In the genomic region with DNA sequence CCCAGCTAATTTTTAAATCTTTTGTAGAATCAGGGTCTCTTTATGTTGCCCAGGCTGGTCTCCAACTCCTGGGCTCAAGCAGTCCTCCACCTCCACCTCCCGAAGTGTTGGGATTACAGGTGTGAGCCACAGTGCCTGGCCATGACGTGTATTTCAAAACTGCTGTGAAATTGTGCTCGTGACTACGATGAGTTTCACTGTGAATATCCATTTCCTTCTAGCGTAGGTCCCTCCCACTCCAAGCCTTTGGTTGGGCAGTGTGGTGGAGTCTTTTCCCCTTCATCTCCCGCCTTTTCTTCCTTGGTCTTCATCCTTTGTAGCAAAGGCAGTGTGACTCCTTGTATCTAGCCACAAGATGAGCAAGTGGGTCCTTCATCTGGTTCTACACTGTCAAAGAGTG, we compare ENCODE assay signal across 25 cellular contexts. TPM values are rescaled to one million over a fixed set of nuclear protein-coding genes. Genes with fewer than 3 reads are reported as not detected.
DNase-seq lines count a peak whose midpoint lies in the region; ATAC-seq, FAIRE-seq and TF ChIP-seq lines count a peak whose summit lies in the region.
"Had no signal": no experiment of that assay in that cellular context is flagged by ENCODE, and none has a peak within 500 bp of the region (broad histone marks: within the 10 kb centered on the region; RNA-seq: fewer than 3 reads in every experiment).

No MANE protein-coding gene starts in this region.

- H3K4me1 ChIP-seq in CD4-positive, CD25-positive, alpha-beta regulatory T cell (ENCODE audit: control insufficient read depth, insufficient read depth, low read length, poor library complexity, severe bottlenecking) = no peaks in the 10 kb centered on the region
- H3K4me1 ChIP-seq in H1 (replicated peaks in 1 of 4; ENCODE audit: control insufficient read depth in 3 of 4, insufficient read depth in 4 of 4, low read length in 3 of 4) = no peaks in the 10 kb centered on the region
- no peaks in the 10 kb centered on the region for H3K4me1 ChIP-seq in neuronal stem cell (ENCODE audit: control insufficient read depth in 2 of 2, insufficient read depth in 1 of 2, low read depth in 1 of 2, low read length in 2 of 2)
- H3K4me1 ChIP-seq: HAP-1 had no signal

- H3K27ac ChIP-seq in CD4-positive, CD25-positive, alpha-beta regulatory T cell (ENCODE audit: insufficient read depth, low read length, poor library complexity, severe bottlenecking) = no peak overlapping the region
- no peak overlapping the region for H3K27ac ChIP-seq in H1 (ENCODE audit: low read depth, low read length)
- no peak overlapping the region for H3K27ac ChIP-seq in neuronal stem cell (replicated peaks; ENCODE audit: low read length)
- H3K27ac ChIP-seq: GM23248 had no signal

- peaks cover 18% of the 10 kb centered on the region for H3K4me1 Mint-ChIP-seq in activated CD4-positive, alpha-beta memory T cell treated with anti-CD3 and anti-CD28 coated beads for 36 hours (ENCODE audit: low read depth)
- H3K4me1 Mint-ChIP-seq in activated CD4-positive, alpha-beta memory T cell treated with anti-CD3 and anti-CD28 coated beads, Interleukin-2, amount 10 ng/mL, durations not matched to agents 7 days and 5 days = peaks cover 11% of the 10 kb centered on the region
- H3K4me1 Mint-ChIP-seq in CD4-positive, CD25-positive, alpha-beta regulatory T cell = peaks cover 11 to 18% (median 15%) of the 10 kb centered on the region in 4 donors
- peaks cover 13% of the 10 kb centered on the region for H3K4me1 Mint-ChIP-seq in T-helper 17 cell

- no peak overlapping the region for H3K4me3 Mint-ChIP-seq in activated CD4-positive, alpha-beta memory T cell treated with anti-CD3 and anti-CD28 coated beads for 36 hours
- H3K4me3 Mint-ChIP-seq in activated CD4-positive, alpha-beta memory T cell treated with anti-CD3 and anti-CD28 coated beads, Interleukin-2, amount 10 ng/mL, durations not matched to agents 7 days and 5 days = no peak overlapping the region
- H3K4me3 Mint-ChIP-seq in CD4-positive, CD25-positive, alpha-beta regulatory T cell = no peak overlapping the region
- no peak overlapping the region for H3K4me3 Mint-ChIP-seq in T-helper 17 cell

- H3K27me3 Mint-ChIP-seq in activated CD4-positive, alpha-beta memory T cell treated with anti-CD3 and anti-CD28 coated beads for 36 hours = no peaks in the 10 kb centered on the region
- no peaks in the 10 kb centered on the region for H3K27me3 Mint-ChIP-seq in activated CD4-positive, alpha-beta memory T cell treated with anti-CD3 and anti-CD28 coated beads, Interleukin-2, amount 10 ng/mL, durations not matched to agents 7 days and 5 days
- H3K27me3 Mint-ChIP-seq in CD4-positive, CD25-positive, alpha-beta regulatory T cell = no peaks in the 10 kb centered on the region
- no peaks in the 10 kb centered on the region for H3K27me3 Mint-ChIP-seq in T-helper 17 cell

- H4K8ac ChIP-seq in H1 (ENCODE audit: extremely low read depth, insufficient read depth, low read length) (no peak overlapping the region), neuronal stem cell (ENCODE audit: low read depth, low read length) (no peak overlapping the region)

- H3K18ac ChIP-seq in H1 (ENCODE audit: extremely low read depth, low read length) (no peak overlapping the region), neuronal stem cell (ENCODE audit: low read length) (no peak overlapping the region)

- H2BK20ac ChIP-seq in H1 (ENCODE audit: low read length) = no peak overlapping the region

- H3K4ac ChIP-seq in H1 (replicated peaks; ENCODE audit: insufficient read length, low read depth, low read length) = no peak overlapping the region
- H3K4ac ChIP-seq in neuronal stem cell (ENCODE audit: low read length) = no peak overlapping the region

- H3K9me3 Mint-ChIP-seq in activated CD4-positive, alpha-beta memory T cell treated with anti-CD3 and anti-CD28 coated beads for 36 hours = peaks cover 5% of the 10 kb centered on the region
- H3K9me3 Mint-ChIP-seq in activated CD4-positive, alpha-beta memory T cell treated with anti-CD3 and anti-CD28 coated beads, Interleukin-2, amount 10 ng/mL, durations not matched to agents 7 days and 5 days = peaks cover 3% of the 10 kb centered on the region
- H3K9me3 Mint-ChIP-seq in CD4-positive, CD25-positive, alpha-beta regulatory T cell = no peaks in the 10 kb centered on the region

- intact Hi-C loops in activated CD4-positive, alpha-beta memory T cell treated with anti-CD3 and anti-CD28 coated beads for 36 hours (cut with micrococcal nuclease) = no loop called here

- no peaks in the 10 kb centered on the region for H3K23me2 ChIP-seq in H1 (ENCODE audit: low read depth, low read length)

- no peak for FAIRE-seq in H1 (lab: Jason Lieb, UNC)
- FAIRE-seq: D721Med, GM18507, HTR-8/SVneo, K562, RCC 7860 had no signal

- peak; percentile 33 for DNase-seq in activated CD4-positive, alpha-beta memory T cell treated with anti-CD3 and anti-CD28 coated beads for 36 hours
- DNase-seq in activated CD4-positive, alpha-beta memory T cell treated with anti-CD3 and anti-CD28 coated beads, Interleukin-2, amount 10 ng/mL, durations not matched to agents 7 days and 5 days = no peak
- no peak for DNase-seq in CD4-positive, CD25-positive, alpha-beta regulatory T cell
- no peak for DNase-seq in T-helper 17 cell
- no peak for DNase-seq in H1 (ENCODE audit: low read depth in 1 of 2, low spot score in 2 of 2)
- no peak for DNase-seq in NCI-H69 (lab: John Stamatoyannopoulos, UW)
- no peak for DNase-seq in SW480 (ENCODE audit: low spot score)
- no peak for DNase-seq in neuronal stem cell (ENCODE audit: low spot score)
- DNase-seq: GM23248, Kasumi-1, NCI-H1092 treated with DMSO at 0.1 percent for 48 hours, NCI-H1436, NCI-H187, NCI-H2081 treated with DMSO at 0.1 percent for 48 hours, NCI-H2171, NCI-H345, NCI-H510A treated with DMSO at 0.1 percent for 48 hours, NCI-H774, SJCRH30 had no signal

- H2BK5ac ChIP-seq in H1 (ENCODE audit: low read depth, low read length) (no peak overlapping the region), neuronal stem cell (ENCODE audit: low read length) (no peak overlapping the region)

- no peak overlapping the region for H2BK15ac ChIP-seq in H1 (ENCODE audit: low read length)
- H2BK15ac ChIP-seq in neuronal stem cell (ENCODE audit: low read length) = no peak overlapping the region

- peak overlapping the region; percentile 62 for H3K27ac Mint-ChIP-seq in activated CD4-positive, alpha-beta memory T cell treated with anti-CD3 and anti-CD28 coated beads for 36 hours
- H3K27ac Mint-ChIP-seq in activated CD4-positive, alpha-beta memory T cell treated with anti-CD3 and anti-CD28 coated beads, Interleukin-2, amount 10 ng/mL, durations not matched to agents 7 days and 5 days = no peak overlapping the region
- H3K27ac Mint-ChIP-seq in CD4-positive, CD25-positive, alpha-beta regulatory T cell = peak overlapping the region; percentile 24 to 60 (median 59)
- H3K27ac Mint-ChIP-seq in T-helper 17 cell = peak overlapping the region; percentile 39

- H2BK120ac ChIP-seq in H1 (replicated peaks; ENCODE audit: low read depth, low read length) (no peak overlapping the region), neuronal stem cell (ENCODE audit: low read depth, low read length) (no peak overlapping the region)

- H4K91ac ChIP-seq in H1 (replicated peaks; ENCODE audit: insufficient read length, low read length) (no peak overlapping the region), neuronal stem cell (ENCODE audit: low read depth, low read length, poor library complexity) (no peak overlapping the region)

- H3K36me3 ChIP-seq in CD4-positive, CD25-positive, alpha-beta regulatory T cell (ENCODE audit: control insufficient read depth, insufficient read depth, low read length) = peaks cover 49% of the 10 kb centered on the region
- H3K36me3 ChIP-seq in H1 (ENCODE audit: control insufficient read depth in 2 of 4, insufficient read depth in 4 of 4, low read length in 3 of 4) (peaks cover 0 to 16% (median 2%) of the 10 kb centered on the region in 4 experiments; a peak in 3 of 8 replicates), neuronal stem cell (replicated peaks in 1 of 2; ENCODE audit: control insufficient read depth in 2 of 2, insufficient read depth in 2 of 2, low read length in 2 of 2) (peaks cover 7 to 75% of the 10 kb centered on the region in 2 donors)

- CTCF ChIA-PET in activated CD4-positive, alpha-beta memory T cell treated with anti-CD3 and anti-CD28 coated beads for 36 hours (lab: Charles Lee) = interaction anchor here (2.2 kb wide), 1 partner anchor 15 kb away, joined by 7 read pairs; no protein-coding TSS in a partner anchor
- CTCF ChIA-PET in activated CD4-positive, alpha-beta memory T cell treated with anti-CD3 and anti-CD28 coated beads, Interleukin-2, amount 10 ng/mL, durations not matched to agents 7 days and 5 days (lab: Charles Lee) = no interaction called here
- CTCF ChIA-PET in H1 (lab: Charles Lee; ENCODE audit: partially characterized antibody) = interaction anchor here (1.4 to 2.0 kb wide), 3 partner anchors 9 to 101 kb away, joined by 3 to 6 read pairs (median 4); no protein-coding TSS in a partner anchor

- POLR2A ChIA-PET in activated CD4-positive, alpha-beta memory T cell treated with anti-CD3 and anti-CD28 coated beads for 36 hours (lab: Charles Lee) = no interaction called here
- POLR2A ChIA-PET in activated CD4-positive, alpha-beta memory T cell treated with anti-CD3 and anti-CD28 coated beads, Interleukin-2, amount 10 ng/mL, durations not matched to agents 7 days and 5 days (lab: Charles Lee) = interaction anchor here (1.7 kb wide), 1 partner anchor 55 kb away, joined by 4 read pairs; no protein-coding TSS in a partner anchor
- POLR2A ChIA-PET in H1 (lab: Charles Lee; ENCODE audit: partially characterized antibody) = no interaction called here

- H2AK5ac ChIP-seq in H1 (ENCODE audit: low read depth, low read length) (no peak overlapping the region), neuronal stem cell (ENCODE audit: low read depth, low read length) (no peak overlapping the region)

- peaks cover 6% of the 10 kb centered on the region; the same call in 1 of the 2 replicates for H3K79me1 ChIP-seq in H1 (ENCODE audit: low read depth, low read length)
- H3K79me1 ChIP-seq in neuronal stem cell (ENCODE audit: low read depth, low read length) = no peaks in the 10 kb centered on the region

- H4K20me1 ChIP-seq in H1 (replicated peaks in 1 of 2; ENCODE audit: control insufficient read depth in 1 of 2, insufficient read depth in 2 of 2, low read length in 2 of 2) = peaks cover 0 to 4% of the 10 kb centered on the region in 2 experiments

- WGBS in H1 (ENCODE audit: extremely low coverage in 1 of 2, insufficient coverage in 1 of 2, insufficient read length in 1 of 2, insufficient replicate concordance in 2 of 2, low coverage in 1 of 2, low lambda C conversion rate in 2 of 2, missing lambda C conversion rate in 1 of 2), 2 experiments = 90% methylated on average over 6 of the region's 6 CpGs; no CpG with 5 or more reads in 1 of the 2 experiments
- no CpG with 5 or more reads among the region's 6 CpGs for WGBS in neuronal stem cell (ENCODE audit: extremely low coverage in 2 of 2, insufficient read length in 2 of 2, insufficient replicate concordance in 1 of 2), 2 donors

- no peaks in the 10 kb centered on the region for H3K9me3 ChIP-seq in CD4-positive, CD25-positive, alpha-beta regulatory T cell (ENCODE audit: control insufficient read depth in 2 of 2, low read length in 2 of 2)
- H3K9me3 ChIP-seq in T-helper 17 cell (ENCODE audit: control insufficient read depth, low read length, poor library complexity, severe bottlenecking) (no peaks in the 10 kb centered on the region), H1 (ENCODE audit: insufficient read depth in 2 of 2, low read depth in 1 of 2, low read length in 1 of 2) (no peaks in the 10 kb centered on the region), neuronal stem cell (replicated peaks in 1 of 2; ENCODE audit: control insufficient read depth in 2 of 2, insufficient read depth in 1 of 2, low read depth in 1 of 2, low read length in 2 of 2) (no peaks in the 10 kb centered on the region)
- H3K9me3 ChIP-seq: HAP-1, SJCRH30 had no signal

- H3K36me3 Mint-ChIP-seq in activated CD4-positive, alpha-beta memory T cell treated with anti-CD3 and anti-CD28 coated beads for 36 hours = peaks cover 31% of the 10 kb centered on the region
- H3K36me3 Mint-ChIP-seq in activated CD4-positive, alpha-beta memory T cell treated with anti-CD3 and anti-CD28 coated beads, Interleukin-2, amount 10 ng/mL, durations not matched to agents 7 days and 5 days (ENCODE audit: low read depth) = peaks cover 36% of the 10 kb centered on the region
- H3K36me3 Mint-ChIP-seq in CD4-positive, CD25-positive, alpha-beta regulatory T cell = peaks cover 32% of the 10 kb centered on the region
- no peaks in the 10 kb centered on the region for H3K36me3 Mint-ChIP-seq in T-helper 17 cell (ENCODE audit: low read depth)

- no peak for TF ChIP-seq EP300 in H1 (IDR thresholded peaks at IDR 0.05; ENCODE audit: borderline replicate concordance in 1 of 2, low read depth in 2 of 2, low read length in 2 of 2)

- no peak for ATAC-seq in CD4-positive, CD25-positive, alpha-beta regulatory T cell (ENCODE audit: low read depth in 2 of 2)
- ATAC-seq in T-helper 17 cell = no peak
- ATAC-seq: K562 had no signal

- H3K79me2 ChIP-seq in H1 (ENCODE audit: control insufficient read depth in 1 of 2, insufficient read depth in 2 of 2, low read length in 2 of 2) = peaks cover 0 to 27% of the 10 kb centered on the region in 2 experiments; a peak in 2 of 4 replicates

- H3K23ac ChIP-seq in H1 (ENCODE audit: insufficient read length) = no peak overlapping the region
- H3K23ac ChIP-seq in neuronal stem cell (ENCODE audit: low read depth, low read length, poor library complexity) = no peak overlapping the region

- H3K4me2 ChIP-seq in H1 (ENCODE audit: insufficient read depth in 1 of 2, low read depth in 2 of 2, low read length in 2 of 2) (no peak overlapping the region), neuronal stem cell (ENCODE audit: insufficient read depth, low read length, poor library complexity, severe bottlenecking) (no peak overlapping the region)

- no peaks in the 10 kb centered on the region for H3K27me3 ChIP-seq in CD4-positive, CD25-positive, alpha-beta regulatory T cell (ENCODE audit: control insufficient read depth, insufficient read depth, low read length)
- no peaks in the 10 kb centered on the region for H3K27me3 ChIP-seq in H1 (replicated peaks in 1 of 4; ENCODE audit: control insufficient read depth in 3 of 4, extremely low read depth in 1 of 4, insufficient read depth in 3 of 4, low read length in 3 of 4)
- H3K27me3 ChIP-seq in neuronal stem cell (ENCODE audit: control insufficient read depth in 3 of 3, insufficient read depth in 3 of 3, low read depth in 1 of 3, low read length in 3 of 3) = no peaks in the 10 kb centered on the region
- H3K27me3 ChIP-seq: SJCRH30 had no signal

- no peak overlapping the region for H3K9ac ChIP-seq in H1 (replicated peaks in 1 of 4; ENCODE audit: extremely low read depth in 1 of 4, low read depth in 3 of 4, low read length in 3 of 4)
- H3K9ac ChIP-seq in neuronal stem cell (ENCODE audit: low read depth, low read length, poor library complexity) = no peak overlapping the region
- H3K9ac ChIP-seq: GM23248 had no signal

- H4K5ac ChIP-seq in H1 (ENCODE audit: insufficient read length, low read depth, low read length) = no peak overlapping the region

- TF ChIP-seq POLR2A in H1 (IDR thresholded peaks at IDR 0.05; ENCODE audit: control extremely low read depth in 1 of 2, low read depth in 2 of 2, low read length in 2 of 2) = no peak

- no peak overlapping the region for H3K56ac ChIP-seq in H1 (replicated peaks; ENCODE audit: insufficient read length, low read depth, low read length)

- no peak for TF ChIP-seq CTCF in H1 (IDR thresholded peaks at IDR 0.05; ENCODE audit: control extremely low read depth in 1 of 3, insufficient read depth in 1 of 3, low read depth in 1 of 3, low read length in 3 of 3)

- H3K14ac ChIP-seq in H1 (ENCODE audit: insufficient read length) (no peak overlapping the region), neuronal stem cell (ENCODE audit: low read length) (no peak overlapping the region)

- TF ChIP-seq RAD21 in H1 (IDR thresholded peaks at IDR 0.05 in 1 of 2, conservative IDR thresholded peaks at IDR 0.05 in 1 of 2; ENCODE audit: low read depth in 2 of 2, low read length in 2 of 2) = no peak

- H2AFZ ChIP-seq in H1 (ENCODE audit: low read length) = no peak overlapping the region
- H2AFZ ChIP-seq in neuronal stem cell (ENCODE audit: low read length) = no peak overlapping the region
- H2AFZ ChIP-seq: GM23248 had no signal

- no peak overlapping the region for H3K4me3 ChIP-seq in CD4-positive, CD25-positive, alpha-beta regulatory T cell (ENCODE audit: low read depth, low read length)
- H3K4me3 ChIP-seq in H1 (ENCODE audit: extremely low read depth in 1 of 4, insufficient read depth in 2 of 4, low read depth in 3 of 4, low read length in 4 of 4) = no peak overlapping the region
- H3K4me3 ChIP-seq in neuronal stem cell (ENCODE audit: low read length in 2 of 2) = no peak overlapping the region
- H3K4me3 ChIP-seq: GM23248, HAP-1, K562, SJCRH30 had no signal

- H2BK12ac ChIP-seq in H1 (ENCODE audit: low read depth, low read length) (no peak overlapping the region), neuronal stem cell (ENCODE audit: low read length) (no peak overlapping the region)

RNA-seq across cellular contexts. Expression of gene CUL1, which starts 56.2 kb away (rescaled TPM):
- total RNA-seq in activated CD4-positive, alpha-beta memory T cell treated with anti-CD3 and anti-CD28 coated beads for 36 hours = 10 to 100 TPM; 64.7 to 69.6 TPM
- 10 to 100 TPM; 46.9 to 48.7 TPM for total RNA-seq in activated CD4-positive, alpha-beta memory T cell treated with anti-CD3 and anti-CD28 coated beads, Interleukin-2, amount 10 ng/mL, durations not matched to agents 7 days and 5 days
- 41.4 TPM for total RNA-seq in CD4-positive, CD25-positive, alpha-beta regulatory T cell
- polyA plus RNA-seq in CD4-positive, CD25-positive, alpha-beta regulatory T cell = 10 to 100 TPM; 44.5 to 56.9 (median 48.0) TPM
- total RNA-seq in T-helper 17 cell = 10 to 100 TPM; 39.7 to 41.4 TPM
- 76.1 and 77.3 TPM in 2 replicates for total RNA-seq in H1 (2021; fragmentation: NEBNext Ultra II Directional; extraction: Animal tissue kit (Norgen Biotek cat#: 25700))
- 24.1 and 33.0 TPM in 2 replicates for polyA plus RNA-seq in H1 (2011; rRNA removed)
- 40.3 TPM for polyA plus RNA-seq in H1 (2011; cell fraction: cytosol; rRNA removed)
- 26.6 TPM for polyA plus RNA-seq in H1 (2011; cell fraction: nucleus; rRNA removed)
- 50.5 to 72.3 TPM (median 56.1 TPM) in 4 replicates for polyA plus RNA-seq in H1 (2012, experiment 1 of 2)
- 5.4 TPM for polyA plus RNA-seq in H1 (2012, experiment 2 of 2)
- polyA plus RNA-seq in H1 (2013, experiment 1 of 2) = 44.6 TPM
- polyA plus RNA-seq in H1 (2013, experiment 2 of 2) = 45.3 TPM
- polyA minus RNA-seq in H1 (2011; rRNA and poly(A)+ RNA removed) = 44.6 and 50.3 TPM in 2 replicates
- 28.3 TPM for polyA minus RNA-seq in H1 (2011; cell fraction: cytosol; rRNA and poly(A)+ RNA removed)
- 33.1 TPM for polyA minus RNA-seq in H1 (2011; cell fraction: nucleus; rRNA and poly(A)+ RNA removed)
- 45.2 TPM for polyA plus RNA-seq in neuronal stem cell (2013, experiment 1 of 2)
- polyA plus RNA-seq in neuronal stem cell (2013, experiment 2 of 2) = 44.5 TPM
